In genomic region chr3:143413372-143413771, GRCh38 we compare ENCODE assay signal across 23 cellular contexts.
"Had no signal": no experiment of that assay in that cellular context is flagged by ENCODE, and none has a peak within 500 bp of the region (broad histone marks: within the 10 kb centered on the region; RNA-seq: fewer than 3 reads in every experiment).

No MANE protein-coding gene starts in this region.

- H3K4me3 Mint-ChIP-seq: activated naive CD4-positive, alpha-beta T cell treated with anti-CD3 and anti-CD28 coated beads, Interleukin-2, amount 50 U/mL, for 24 hours; activated naive CD8-positive, alpha-beta T cell treated with anti-CD3 and anti-CD28 coated beads, Interleukin-2, amount 50 U/mL, for 24 hours; activated T-helper 1 cell treated with anti-CD3 and anti-CD28 coated beads, Interleukin-12 subunit alpha, Interleukin-12 subunit beta, Interleukin-2, Interleukin-4 antibody, amounts not matched to agents 30 ng/mL and 10 ng/mL and 1 ng/mL, durations not matched to agents 14 hours and 24 hours and 36 hours; nephron; stimulated activated naive CD8-positive, alpha-beta T cell treated with anti-CD3 and anti-CD28 coated beads, Interleukin-15, Interleukin-2, amounts not matched to agents 100 ng/mL and 50 ng/mL, for 24 hours had no signal

- H3K27me3 ChIP-seq: esophagus muscularis mucosa, foreskin keratinocyte, heart right ventricle, left lung had no signal

- ATAC-seq: activated naive CD8-positive, alpha-beta T cell treated with anti-CD3 and anti-CD28 coated beads, Interleukin-2, amount 50 U/mL, for 24 hours; foreskin keratinocyte; heart right ventricle; left lung; lower lobe of right lung; right cardiac atrium had no signal

- H3K27ac ChIP-seq: esophagus muscularis mucosa, foreskin keratinocyte, heart right ventricle, left lung, lower lobe of right lung, thoracic aorta had no signal

- H3K27ac Mint-ChIP-seq: activated naive CD4-positive, alpha-beta T cell treated with anti-CD3 and anti-CD28 coated beads, Interleukin-2, amount 50 U/mL, for 24 hours; activated naive CD8-positive, alpha-beta T cell treated with anti-CD3 and anti-CD28 coated beads, Interleukin-2, amount 50 U/mL, for 24 hours; activated T-helper 1 cell treated with anti-CD3 and anti-CD28 coated beads, Interleukin-12 subunit alpha, Interleukin-12 subunit beta, Interleukin-2, Interleukin-4 antibody, amounts not matched to agents 30 ng/mL and 10 ng/mL and 1 ng/mL, durations not matched to agents 14 hours and 24 hours and 36 hours; nephron; stimulated activated naive CD8-positive, alpha-beta T cell treated with anti-CD3 and anti-CD28 coated beads, Interleukin-15, Interleukin-2, amounts not matched to agents 100 ng/mL and 50 ng/mL, for 24 hours had no signal

- H3K9me3 Mint-ChIP-seq: activated naive CD8-positive, alpha-beta T cell treated with anti-CD3 and anti-CD28 coated beads, Interleukin-2, amount 50 U/mL, for 24 hours; activated T-helper 1 cell treated with anti-CD3 and anti-CD28 coated beads, Interleukin-12 subunit alpha, Interleukin-12 subunit beta, Interleukin-2, Interleukin-4 antibody, amounts not matched to agents 30 ng/mL and 10 ng/mL and 1 ng/mL, durations not matched to agents 14 hours and 24 hours and 36 hours; stimulated activated naive CD8-positive, alpha-beta T cell treated with anti-CD3 and anti-CD28 coated beads, Interleukin-15, Interleukin-2, amounts not matched to agents 100 ng/mL and 50 ng/mL, for 24 hours had no signal

- H3K4me1 ChIP-seq: esophagus muscularis mucosa, foreskin keratinocyte, heart right ventricle, left lung, lower lobe of right lung had no signal

- H3K4me3 ChIP-seq: esophagus muscularis mucosa, heart right ventricle, left lung, lower lobe of right lung, thoracic aorta had no signal

- H3K36me3 ChIP-seq: esophagus muscularis mucosa, heart right ventricle, left lung, lower lobe of right lung, thoracic aorta had no signal

- H3K9me3 ChIP-seq: esophagus muscularis mucosa, lower lobe of right lung, thoracic aorta had no signal

- H3K4me1 Mint-ChIP-seq: nephron had no signal

- H3K27me3 Mint-ChIP-seq: activated naive CD4-positive, alpha-beta T cell treated with anti-CD3 and anti-CD28 coated beads, Interleukin-2, amount 50 U/mL, for 24 hours; activated naive CD8-positive, alpha-beta T cell treated with anti-CD3 and anti-CD28 coated beads, Interleukin-2, amount 50 U/mL, for 24 hours; stimulated activated naive CD8-positive, alpha-beta T cell treated with anti-CD3 and anti-CD28 coated beads, Interleukin-15, Interleukin-2, amounts not matched to agents 100 ng/mL and 50 ng/mL, for 24 hours had no signal

- DNase-seq: activated CD4-positive, alpha-beta T cell treated with anti-CD3 and anti-CD28 coated beads for 48 hours; activated CD4-positive, alpha-beta T cell treated with anti-CD3 and anti-CD28 coated beads, Interleukin-2, amount 50 U/mL, for 48 hours; activated CD8-positive, alpha-beta memory T cell treated with anti-CD3 and anti-CD28 coated beads for 24 hours; activated gamma-delta T cell; activated naive CD8-positive, alpha-beta T cell treated with anti-CD3 and anti-CD28 coated beads, Interleukin-2, amount 50 U/mL, for 24 hours; amygdala; central memory CD4-positive, alpha-beta T cell; foreskin keratinocyte; heart right ventricle; kidney glomerular epithelial cell; left lung; lower lobe of right lung; mesendoderm; posterior cingulate gyrus; right cardiac atrium; stimulated activated CD4-positive, alpha-beta T cell treated with anti-CD3 and anti-CD28 coated beads, Interleukin-2, amount 100 ng/mL, for 48 hours; trophoblast cell had no signal
